Comparison of ENCODE assay signal across 1 cellular context in the genomic region with DNA sequence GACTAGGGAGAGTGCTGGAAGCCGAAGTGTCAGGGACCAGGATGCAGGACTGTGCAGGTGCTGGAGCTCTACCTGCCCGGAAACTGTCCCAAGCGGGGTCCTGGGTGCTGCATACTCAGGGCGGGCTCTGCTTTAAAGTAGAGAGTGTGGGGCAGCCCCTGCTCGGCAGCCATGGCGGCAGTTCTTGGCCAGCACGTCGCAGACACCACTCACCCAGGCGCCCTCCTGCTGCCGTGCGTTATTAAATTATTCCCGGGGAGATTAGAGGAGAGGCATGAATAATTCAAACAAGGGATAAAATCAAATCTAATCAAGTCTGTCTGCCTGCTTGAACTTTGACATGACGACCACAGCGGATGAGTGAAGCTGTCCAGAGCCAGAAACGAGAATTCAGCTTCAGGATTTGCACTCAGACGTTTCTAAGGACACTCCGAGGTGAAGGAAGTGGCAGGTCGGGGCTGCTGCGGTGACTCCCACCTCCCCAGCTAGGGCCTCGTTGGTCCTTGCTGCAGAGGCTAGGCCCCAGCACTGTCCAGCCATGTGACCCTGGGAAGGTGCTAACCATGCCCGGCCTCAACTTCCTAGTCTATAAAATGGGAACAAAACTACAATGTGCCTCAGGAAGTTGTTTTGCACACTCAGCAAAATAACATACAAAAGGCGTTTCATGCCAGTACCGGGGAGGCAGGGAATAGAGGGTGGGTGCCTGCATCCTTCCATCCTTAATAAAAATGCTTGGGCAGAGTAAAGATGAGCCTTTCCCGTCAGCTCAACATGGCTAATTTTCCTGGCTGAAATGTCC.
TF ChIP-seq lines count a peak whose summit lies in the region.

No MANE protein-coding gene starts in this region.

TF ChIP-seq in K562, 482 proteins besides CTCF, POLR2A, EP300 and RAD21 (continued from another document):
- TF ChIP-seq POLR2G (IDR thresholded peaks at IDR 0.05; ENCODE audit: low read depth, low read length) = no peak
- TF ChIP-seq, protein P1, sequence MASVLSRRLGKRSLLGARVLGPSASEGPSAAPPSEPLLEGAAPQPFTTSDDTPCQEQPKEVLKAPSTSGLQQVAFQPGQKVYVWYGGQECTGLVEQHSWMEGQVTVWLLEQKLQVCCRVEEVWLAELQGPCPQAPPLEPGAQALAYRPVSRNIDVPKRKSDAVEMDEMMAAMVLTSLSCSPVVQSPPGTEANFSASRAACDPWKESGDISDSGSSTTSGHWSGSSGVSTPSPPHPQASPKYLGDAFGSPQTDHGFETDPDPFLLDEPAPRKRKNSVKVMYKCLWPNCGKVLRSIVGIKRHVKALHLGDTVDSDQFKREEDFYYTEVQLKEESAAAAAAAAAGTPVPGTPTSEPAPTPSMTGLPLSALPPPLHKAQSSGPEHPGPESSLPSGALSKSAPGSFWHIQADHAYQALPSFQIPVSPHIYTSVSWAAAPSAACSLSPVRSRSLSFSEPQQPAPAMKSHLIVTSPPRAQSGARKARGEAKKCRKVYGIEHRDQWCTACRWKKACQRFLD (CRISPR knock-in tag; IDR thresholded peaks at IDR 0.05) = no peak
- no peak for TF ChIP-seq FOS (IDR thresholded peaks at IDR 0.05; ENCODE audit: extremely low read depth, insufficient read length)
- no peak for TF ChIP-seq ZNF431 (CRISPR knock-in tag; IDR thresholded peaks at IDR 0.05)
- TF ChIP-seq ELF2 (CRISPR knock-in tag; IDR thresholded peaks at IDR 0.05) = no peak
- TF ChIP-seq ZNF764 (CRISPR knock-in tag; IDR thresholded peaks at IDR 0.05; ENCODE audit: low read depth) = no peak
- no peak for TF ChIP-seq KLF6 (CRISPR knock-in tag; IDR thresholded peaks at IDR 0.05; ENCODE audit: borderline replicate concordance)
- TF ChIP-seq NBN (IDR thresholded peaks at IDR 0.05; ENCODE audit: low read depth) = no peak
- peak; percentile 40 for TF ChIP-seq RBM25 (IDR thresholded peaks at IDR 0.05; ENCODE audit: low read depth, low read length, severe bottlenecking)
- no peak for TF ChIP-seq MBD2 (IDR thresholded peaks at IDR 0.05; ENCODE audit: borderline replicate concordance, low read depth)
- TF ChIP-seq CBX5 (IDR thresholded peaks at IDR 0.05; ENCODE audit: borderline replicate concordance, low read depth) = no peak
- no peak for TF ChIP-seq ELF1 (tag; IDR thresholded peaks at IDR 0.05)
- TF ChIP-seq RBM22 (IDR thresholded peaks at IDR 0.05; ENCODE audit: low read depth, low read length, poor library complexity, severe bottlenecking) = no peak
